1 cellular context compared by ENCODE assay signal in genomic region chr1:147598631-147599361, GRCh38.
TF ChIP-seq lines count a peak whose summit lies in the region.

No MANE protein-coding gene starts in this region.

TF ChIP-seq in HepG2, 621 proteins besides CTCF, POLR2A, EP300 and RAD21 (continued from another document):
- TF ChIP-seq MIER3 (CRISPR knock-in tag; IDR thresholded peaks at IDR 0.05; ENCODE audit: borderline replicate concordance) (no peak), PATZ1 (CRISPR knock-in tag; IDR thresholded peaks at IDR 0.05) (0 out of 2 replicates have a peak, but pooled peaks have one; percentile 13), PITX1 (CRISPR knock-in tag; IDR thresholded peaks at IDR 0.05) (no peak), ZNF335 (CRISPR knock-in tag; IDR thresholded peaks at IDR 0.05) (no peak), KDM5A (IDR thresholded peaks at IDR 0.05; ENCODE audit: borderline replicate concordance, low read length) (no peak), ZBTB34 (CRISPR knock-in tag; IDR thresholded peaks at IDR 0.05) (0 out of 2 replicates have a peak, but pooled peaks have one; percentile 21), ESRRA (CRISPR knock-in tag; IDR thresholded peaks at IDR 0.05; ENCODE audit: low read depth) (no peak), KAT2B (IDR thresholded peaks at IDR 0.05; ENCODE audit: borderline replicate concordance, low read depth, low read length) (no peak)
